In genomic region chr1:17984510-17985085, GRCh38 we compare ENCODE assay signal across 7 cellular contexts.
DNase-seq lines count a peak whose midpoint lies in the region; ATAC-seq and TF ChIP-seq lines count a peak whose summit lies in the region.

No MANE protein-coding gene starts in this region.

- intact Hi-C loops in lower lobe of right lung (cut with DNase I), result no loop called here
- intact Hi-C loops in gastrocnemius medialis (cut with DNase I; ENCODE audit: low total_unique reads), result no loop called here

- H3K9me3 ChIP-seq in lower lobe of right lung (no peaks in the 10 kb centered on the region), gastrocnemius medialis (no peaks in the 10 kb centered on the region)

- H3K9me3 Mint-ChIP-seq in HFFc6, result no peaks in the 10 kb centered on the region; the same call in 1 of the 2 replicates

- H3K4me1 ChIP-seq in lower lobe of right lung (no peaks in the 10 kb centered on the region), gastrocnemius medialis (no peaks in the 10 kb centered on the region)

- DNase-seq in Daoy (ENCODE audit: low read depth) (peak; percentile 53), HFFc6 (no peak), lower lobe of right lung (no peak), gastrocnemius medialis (no peak), amniotic stem cell (lab: John Stamatoyannopoulos, UW) (no peak), GM03348 (ENCODE audit: low spot score) (no peak)

- H3K36me3 Mint-ChIP-seq in HFFc6 (ENCODE audit: low read depth), result no peaks in the 10 kb centered on the region

- peaks cover 4% of the 10 kb centered on the region for H3K27me3 ChIP-seq in lower lobe of right lung (ENCODE audit: low read depth)
- H3K27me3 ChIP-seq in gastrocnemius medialis, result no peaks in the 10 kb centered on the region

- no peak overlapping the region for H3K27ac Mint-ChIP-seq in HFFc6

- H3K27ac ChIP-seq in lower lobe of right lung (no peak overlapping the region), gastrocnemius medialis (no peak overlapping the region)

- H3K4me3 Mint-ChIP-seq in HFFc6, result no peak overlapping the region

- ATAC-seq in lower lobe of right lung, result peak in 1 of 2 donors; percentile 58
- ATAC-seq in gastrocnemius medialis, result no peak

- TF ChIP-seq POLR2A in gastrocnemius medialis (IDR thresholded peaks at IDR 0.05), result no peak

- H3K4me3 ChIP-seq in WI38 (ENCODE audit: low read depth, low read length) (no peak overlapping the region), lower lobe of right lung (no peak overlapping the region), gastrocnemius medialis (no peak overlapping the region)

- no peaks in the 10 kb centered on the region for H3K4me1 Mint-ChIP-seq in HFFc6 (ENCODE audit: low read depth)

- H3K36me3 ChIP-seq in lower lobe of right lung (no peaks in the 10 kb centered on the region), gastrocnemius medialis (no peaks in the 10 kb centered on the region)

- in situ Hi-C loops in gastrocnemius medialis (cut with MboI; ENCODE audit: low sequenced_read_pairs in 4 of 4), result no loop called here

- no peaks in the 10 kb centered on the region for H3K27me3 Mint-ChIP-seq in HFFc6 (ENCODE audit: insufficient read depth)

- TF ChIP-seq CTCF in HFFc6 (IDR thresholded peaks at IDR 0.05) (peak; percentile 72), WI38 (IDR thresholded peaks at IDR 0.05; ENCODE audit: low read depth, low read length) (peak; percentile 30), lower lobe of right lung (IDR thresholded peaks at IDR 0.05) (peak; percentile 49), gastrocnemius medialis (IDR thresholded peaks at IDR 0.05 in 4 of 5, conservative IDR thresholded peaks at IDR 0.05 in 1 of 5) (peak in 1 of 5 experiments; percentile 14)
